In the genomic region with DNA sequence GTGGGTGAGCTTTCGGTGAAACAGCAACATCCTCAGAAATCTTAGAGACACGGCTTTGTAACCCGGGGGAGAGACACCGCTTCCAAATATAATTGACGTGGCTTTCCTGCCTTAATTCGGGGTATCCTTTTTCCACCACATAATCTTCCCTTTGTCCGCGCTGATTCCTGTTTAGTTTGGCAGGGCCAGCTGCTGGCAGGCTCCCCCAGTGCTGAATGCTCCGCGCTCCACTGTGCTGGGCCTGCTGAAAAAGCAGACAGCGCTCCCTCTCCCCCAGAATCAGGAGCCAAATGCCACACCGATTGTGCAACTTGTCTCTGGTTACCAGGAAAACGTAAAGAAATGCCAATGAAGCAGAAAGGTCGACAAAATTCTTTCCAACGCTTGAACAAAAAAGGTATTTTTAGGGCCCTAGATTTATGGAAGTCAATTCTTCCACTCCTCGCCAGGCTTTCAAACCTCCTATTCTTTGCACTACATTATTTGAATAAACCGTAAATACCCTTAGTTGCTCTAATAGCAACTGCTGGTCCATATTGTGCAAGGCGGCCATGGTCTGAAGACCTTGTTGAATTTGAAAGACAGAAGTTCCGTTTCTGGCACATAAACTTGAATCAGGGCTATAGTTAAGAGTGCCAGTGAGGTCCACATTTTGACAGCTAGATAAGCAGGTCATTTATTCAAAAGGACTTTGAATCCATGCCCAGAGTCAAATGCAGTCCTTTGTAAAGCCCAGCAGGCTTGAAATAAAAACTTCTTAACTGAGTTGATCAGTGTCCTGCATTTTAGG, we compare ENCODE assay signal across 8 cellular contexts.
DNase-seq lines count a peak whose midpoint lies in the region; ATAC-seq and TF ChIP-seq lines count a peak whose summit lies in the region.

No MANE protein-coding gene starts in this region.

- H3K4me3 ChIP-seq in adipocyte (ENCODE audit: low read length) (no peak overlapping the region), right atrium auricular region (peak overlapping the region; percentile 7 to 44), sigmoid colon (peak overlapping the region; percentile 5 to 31 (median 18))

- 77 to 88% methylated on average over 19 of the region's 19 CpGs for WGBS in sigmoid colon, 2 donors

- peaks cover 6% of the 10 kb centered on the region for H3K4me1 ChIP-seq in adipocyte (ENCODE audit: control insufficient read depth, insufficient read depth, low read length)
- H3K4me1 ChIP-seq in right atrium auricular region, result peaks cover 0 to 31% of the 10 kb centered on the region in 2 donors
- H3K4me1 ChIP-seq in sigmoid colon, result peaks cover 0 to 60% (median 40%) of the 10 kb centered on the region in 4 donors

- no peak for TF ChIP-seq POLR2A in sigmoid colon (IDR thresholded peaks at IDR 0.05)

- peak overlapping the region; percentile 86 to 91 for H3K27ac ChIP-seq in right atrium auricular region
- peak overlapping the region; percentile 63 to 84 (median 74) for H3K27ac ChIP-seq in sigmoid colon

- no peak for TF ChIP-seq EP300 in sigmoid colon (IDR thresholded peaks at IDR 0.05)

- H3K9me3 ChIP-seq in adipocyte (ENCODE audit: control insufficient read depth, low read length) (no peaks in the 10 kb centered on the region), right atrium auricular region (no peaks in the 10 kb centered on the region), sigmoid colon (no peaks in the 10 kb centered on the region)

- ATAC-seq in GM19452 (IDR thresholded peaks at IDR 0.05; ENCODE audit: unreplicated experiment) (no peak), GM21528 (IDR thresholded peaks at IDR 0.05; ENCODE audit: low FRiP score, unreplicated experiment) (no peak)

- TF ChIP-seq CTCF in right atrium auricular region (IDR thresholded peaks at IDR 0.05) (no peak), sigmoid colon (IDR thresholded peaks at IDR 0.05) (no peak)

- H3K27me3 ChIP-seq in adipocyte (replicated peaks; ENCODE audit: control insufficient read depth, insufficient read depth, low read length) (no peaks in the 10 kb centered on the region), right atrium auricular region (no peaks in the 10 kb centered on the region), sigmoid colon (no peaks in the 10 kb centered on the region)

- intact Hi-C loops in sigmoid colon (cut with DNase I), result loop anchor here (5.0 kb wide), 1 partner anchor 66 kb away; no protein-coding TSS in a partner anchor

- peak overlapping the region; percentile 35 for H3K9ac ChIP-seq in adipocyte (ENCODE audit: low read length)

- DNase-seq in NCI-H1048 (lab: John Stamatoyannopoulos, UW) (peak; percentile 16), adipocyte (ENCODE audit: low read depth) (peak; percentile 56), right atrium auricular region (ENCODE audit: low spot score) (peak; percentile 68), sigmoid colon (peak; percentile 76), NCI-H510A (lab: John Stamatoyannopoulos, UW) (no peak), NCI-H748 treated with DMSO at 0.1 percent for 48 hours (lab: John Stamatoyannopoulos, UW) (no peak)

- no peaks in the 10 kb centered on the region for H3K36me3 ChIP-seq in adipocyte (ENCODE audit: control insufficient read depth, insufficient read depth, low read length, severe bottlenecking)
- H3K36me3 ChIP-seq in right atrium auricular region, result no peaks in the 10 kb centered on the region
- H3K36me3 ChIP-seq in sigmoid colon, result no peaks in the 10 kb centered on the region

Comparison
In these comparisons a context has a peak if more than half of its experiments do, and no peak if none do; other contexts are left out.
1. DNase-seq: peak in NCI-H1048 (single experiment), adipocyte (single experiment), right atrium auricular region (single experiment) and sigmoid colon (single experiment); none in NCI-H510A (single experiment) and NCI-H748 treated with DMSO at 0.1 percent for 48 hours (single experiment).